12 cellular contexts compared by ENCODE assay signal in the genomic region with DNA sequence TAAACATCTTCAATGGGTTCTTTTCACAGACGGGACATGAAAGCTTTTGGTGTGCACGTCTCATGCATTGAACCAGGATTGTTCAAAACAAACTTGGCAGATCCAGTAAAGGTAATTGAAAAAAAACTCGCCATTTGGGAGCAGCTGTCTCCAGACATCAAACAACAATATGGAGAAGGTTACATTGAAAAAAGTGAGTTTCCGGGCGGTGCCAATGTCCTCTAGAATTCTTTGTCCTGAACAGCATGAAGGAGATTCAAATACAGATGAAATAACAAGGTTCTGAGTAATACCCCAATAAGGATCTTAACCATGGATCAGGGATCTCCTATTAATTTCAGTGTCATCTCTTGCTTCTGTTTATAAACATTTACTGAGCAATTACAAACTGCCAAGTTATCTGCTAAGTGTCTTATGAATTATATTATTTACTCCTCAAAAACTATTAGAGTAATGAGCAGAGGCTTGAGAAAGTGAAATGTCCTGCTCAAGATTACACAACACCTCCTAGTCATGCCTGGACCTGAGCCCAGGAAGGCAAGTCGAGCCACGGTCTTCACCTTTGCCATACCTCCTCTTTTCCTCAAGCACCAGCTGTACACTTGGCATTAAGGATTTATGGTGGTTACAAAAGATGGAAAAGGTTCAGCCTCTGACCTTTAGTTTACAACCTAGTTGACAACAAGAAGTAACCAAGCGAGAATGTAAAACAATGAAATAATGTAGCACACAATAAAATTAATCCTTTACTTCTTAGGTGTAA. TPM values are rescaled to one million over a fixed set of nuclear protein-coding genes. Genes with fewer than 3 reads are reported as not detected.
DNase-seq lines count a peak whose midpoint lies in the region; ATAC-seq and TF ChIP-seq lines count a peak whose summit lies in the region.
"Had no signal": no experiment of that assay in that cellular context is flagged by ENCODE, and none has a peak within 500 bp of the region (broad histone marks: within the 10 kb centered on the region; RNA-seq: fewer than 3 reads in every experiment).

No MANE protein-coding gene starts in this region.

- CTCF ChIA-PET in activated CD8-positive, alpha-beta T cell treated with anti-CD3 and anti-CD28 coated beads for 36 hours (lab: Charles Lee) = no interaction called here

- peaks cover 2% of the 10 kb centered on the region for H3K27me3 Mint-ChIP-seq in activated CD8-positive, alpha-beta T cell treated with anti-CD3 and anti-CD28 coated beads for 36 hours
- no peaks in the 10 kb centered on the region for H3K27me3 Mint-ChIP-seq in type B pancreatic cell

- H3K4me1 Mint-ChIP-seq in activated CD8-positive, alpha-beta T cell treated with anti-CD3 and anti-CD28 coated beads for 36 hours (ENCODE audit: low read depth) = peaks cover 13% of the 10 kb centered on the region
- H3K4me1 Mint-ChIP-seq in type B pancreatic cell (ENCODE audit: unreplicated experiment) = no peaks in the 10 kb centered on the region

- no peak overlapping the region for H3K27ac Mint-ChIP-seq in activated CD8-positive, alpha-beta T cell treated with anti-CD3 and anti-CD28 coated beads for 36 hours
- no peak overlapping the region for H3K27ac Mint-ChIP-seq in type B pancreatic cell
- H3K27ac Mint-ChIP-seq: activated naive CD8-positive, alpha-beta T cell treated with anti-CD3 and anti-CD28 coated beads, Interleukin-2, amount 10 ng/mL, durations not matched to agents 7 days and 5 days; CD8-positive, alpha-beta T cell had no signal

- no peaks in the 10 kb centered on the region for H3K36me3 Mint-ChIP-seq in activated CD8-positive, alpha-beta T cell treated with anti-CD3 and anti-CD28 coated beads for 36 hours (ENCODE audit: low read depth)
- H3K36me3 Mint-ChIP-seq in type B pancreatic cell = no peaks in the 10 kb centered on the region
- H3K36me3 Mint-ChIP-seq: CD8-positive, alpha-beta T cell had no signal

- no peaks in the 10 kb centered on the region for H3K27me3 ChIP-seq in RWPE2 (ENCODE audit: insufficient read depth, poor library complexity, severe bottlenecking)

- no peak overlapping the region for H3K4me3 ChIP-seq in RWPE2 (ENCODE audit: severe bottlenecking)

- no peaks in the 10 kb centered on the region for H3K9me3 ChIP-seq in RWPE2 (ENCODE audit: severe bottlenecking)

- TF ChIP-seq CTCF in RWPE2 (IDR thresholded peaks at IDR 0.05; ENCODE audit: poor library complexity, severe bottlenecking) (no peak), type B pancreatic cell (conservative IDR thresholded peaks at IDR 0.05) (no peak)
- TF ChIP-seq CTCF in activated CD8-positive, alpha-beta T cell treated with anti-CD3 and anti-CD28 coated beads for 36 hours (IDR thresholded peaks at IDR 0.05) = no peak

- intact Hi-C loops in sciatic nerve (cut with DNase I) = no loop called here
- intact Hi-C loops in activated CD8-positive, alpha-beta T cell treated with anti-CD3 and anti-CD28 coated beads for 36 hours (cut with micrococcal nuclease) = no loop called here

- peak; percentile 15 for DNase-seq in GM03348 (ENCODE audit: low spot score)
- peak; percentile 75 for DNase-seq in RWPE2 (ENCODE audit: low spot score)
- DNase-seq in fibroblast of peridontal ligament (ENCODE audit: extremely low read depth) = peak; percentile 32
- no peak for DNase-seq in sciatic nerve (ENCODE audit: low spot score)
- DNase-seq in activated CD8-positive, alpha-beta T cell treated with anti-CD3 and anti-CD28 coated beads for 36 hours = no peak
- DNase-seq in DMS153 (lab: John Stamatoyannopoulos, UW) = no peak
- no peak for DNase-seq in type B pancreatic cell (ENCODE audit: extremely low spot score, unreplicated experiment)
- DNase-seq: activated naive CD8-positive, alpha-beta T cell treated with anti-CD3 and anti-CD28 coated beads, Interleukin-2, amount 10 ng/mL, durations not matched to agents 7 days and 5 days; CD8-positive, alpha-beta T cell; effector CD8-positive, alpha-beta T cell; NCI-H2081 had no signal

- H3K36me3 ChIP-seq in RWPE2 (ENCODE audit: low read depth) = no peaks in the 10 kb centered on the region

- no peak overlapping the region for H3K4me3 Mint-ChIP-seq in activated CD8-positive, alpha-beta T cell treated with anti-CD3 and anti-CD28 coated beads for 36 hours
- no peak overlapping the region for H3K4me3 Mint-ChIP-seq in type B pancreatic cell
- H3K4me3 Mint-ChIP-seq: activated naive CD8-positive, alpha-beta T cell treated with anti-CD3 and anti-CD28 coated beads, Interleukin-2, amount 10 ng/mL, durations not matched to agents 7 days and 5 days; CD8-positive, alpha-beta T cell had no signal

- POLR2A ChIA-PET in activated CD8-positive, alpha-beta T cell treated with anti-CD3 and anti-CD28 coated beads for 36 hours (lab: Charles Lee) = no interaction called here

- peaks cover 41% of the 10 kb centered on the region for H3K4me1 ChIP-seq in RWPE2 (ENCODE audit: insufficient read depth, poor library complexity, severe bottlenecking)

- ATAC-seq in RWPE2 (ENCODE audit: low read depth) (peak; percentile 73), sciatic nerve (peak; percentile 49), HG02763 (IDR thresholded peaks at IDR 0.05; ENCODE audit: unreplicated experiment) (no peak)
- ATAC-seq in activated CD8-positive, alpha-beta T cell treated with anti-CD3 and anti-CD28 coated beads for 36 hours = no peak
- ATAC-seq: CD8-positive, alpha-beta T cell had no signal

- H3K27ac ChIP-seq in RWPE2 (ENCODE audit: poor library complexity, severe bottlenecking) = peak overlapping the region; percentile 59

- H3K9me3 Mint-ChIP-seq in activated CD8-positive, alpha-beta T cell treated with anti-CD3 and anti-CD28 coated beads for 36 hours = no peaks in the 10 kb centered on the region
- H3K9me3 Mint-ChIP-seq in type B pancreatic cell = no peaks in the 10 kb centered on the region
- H3K9me3 Mint-ChIP-seq: activated naive CD8-positive, alpha-beta T cell treated with anti-CD3 and anti-CD28 coated beads, Interleukin-2, amount 10 ng/mL, durations not matched to agents 7 days and 5 days; CD8-positive, alpha-beta T cell had no signal

RNA-seq across cellular contexts. Expression of a gene that starts 22.6 kb away (rescaled TPM):
- 4.9 TPM for total RNA-seq in sciatic nerve
- not detected for total RNA-seq in activated CD8-positive, alpha-beta T cell treated with anti-CD3 and anti-CD28 coated beads for 36 hours
- total RNA-seq in type B pancreatic cell (ENCODE audit: low replicate concordance) = 0.75 and 1.3 TPM in 2 replicates
- total RNA-seq: CD8-positive, alpha-beta T cell had no signal

Comparison
In these comparisons a context has a peak if more than half of its experiments do, and no peak if none do; other contexts are left out.
1. DNase-seq: peak in GM03348 (single experiment), RWPE2 (single experiment) and fibroblast of peridontal ligament (single experiment); none in sciatic nerve (single experiment), activated CD8-positive, alpha-beta T cell treated with anti-CD3 and anti-CD28 coated beads for 36 hours (single experiment), DMS153 (single experiment) and type B pancreatic cell (single experiment).
2. ATAC-seq: peak in RWPE2 (single experiment) and sciatic nerve (single experiment); none in activated CD8-positive, alpha-beta T cell treated with anti-CD3 and anti-CD28 coated beads for 36 hours (single experiment) and HG02763 (single experiment).